2 cellular contexts compared by ENCODE assay signal in genomic region chr6:33432546-33432945, GRCh38.
TF ChIP-seq lines count a peak whose summit lies in the region.

No MANE protein-coding gene starts in this region.

TF ChIP-seq in SK-N-SH, 30 proteins besides CTCF, POLR2A, EP300 and RAD21 (continued from another document):
- TF ChIP-seq CHD2 (IDR thresholded peaks at IDR 0.05; ENCODE audit: low read length, partially characterized antibody) (no peak), SIN3A (IDR thresholded peaks at IDR 0.05; ENCODE audit: borderline replicate concordance, low read depth, low read length) (no peak), TCF12 (IDR thresholded peaks at IDR 0.05) (no peak), TAF1 (IDR thresholded peaks at IDR 0.05; ENCODE audit: borderline replicate concordance, low read depth, low read length) (no peak), NFIC (IDR thresholded peaks at IDR 0.05; ENCODE audit: borderline replicate concordance) (no peak), YY1 (IDR thresholded peaks at IDR 0.05; ENCODE audit: low read depth) (no peak), USF2 (IDR thresholded peaks at IDR 0.05; ENCODE audit: borderline replicate concordance, low read depth, low read length) (no peak), POLR2AphosphoS5 (IDR thresholded peaks at IDR 0.05; ENCODE audit: low read depth, low read length) (no peak), FOXJ3 (CRISPR knock-in tag; IDR thresholded peaks at IDR 0.05) (no peak), TEAD4 (IDR thresholded peaks at IDR 0.05; ENCODE audit: borderline replicate concordance, insufficient read depth) (no peak), USF1 (IDR thresholded peaks at IDR 0.05; ENCODE audit: borderline replicate concordance, low read depth) (no peak)

TF ChIP-seq in SK-N-SH treated with all-trans-retinoic acid at 6 μM for 48 hours, 23 proteins besides CTCF, POLR2A, EP300 and RAD21 (continued from another document):
- TF ChIP-seq ZC3H10 (CRISPR knock-in tag; IDR thresholded peaks at IDR 0.05) (no peak), GLIS3 (CRISPR knock-in tag; IDR thresholded peaks at IDR 0.05) (no peak), ISL1 (CRISPR knock-in tag; IDR thresholded peaks at IDR 0.05) (no peak), PATZ1 (CRISPR knock-in tag; IDR thresholded peaks at IDR 0.05; ENCODE audit: borderline replicate concordance) (no peak), OSR1 (CRISPR knock-in tag; IDR thresholded peaks at IDR 0.05) (no peak), TOX (CRISPR knock-in tag; IDR thresholded peaks at IDR 0.05; ENCODE audit: borderline replicate concordance) (no peak), TCF4 (CRISPR knock-in tag; IDR thresholded peaks at IDR 0.05; ENCODE audit: borderline replicate concordance) (no peak), ZFP3 (CRISPR knock-in tag; IDR thresholded peaks at IDR 0.05) (no peak), PPARA (CRISPR knock-in tag; IDR thresholded peaks at IDR 0.05; ENCODE audit: borderline replicate concordance) (no peak), ESRRG (CRISPR knock-in tag; IDR thresholded peaks at IDR 0.05) (no peak), POU6F1 (CRISPR knock-in tag; IDR thresholded peaks at IDR 0.05; ENCODE audit: borderline replicate concordance, low read depth) (no peak), BACH2 (CRISPR knock-in tag; IDR thresholded peaks at IDR 0.05; ENCODE audit: borderline replicate concordance) (no peak), SNAI2 (CRISPR knock-in tag; IDR thresholded peaks at IDR 0.05) (no peak), RARB (CRISPR knock-in tag; IDR thresholded peaks at IDR 0.05) (no peak), ARNTL (CRISPR knock-in tag; IDR thresholded peaks at IDR 0.05; ENCODE audit: borderline replicate concordance, low read depth) (no peak)
- TF ChIP-seq, protein P1, sequence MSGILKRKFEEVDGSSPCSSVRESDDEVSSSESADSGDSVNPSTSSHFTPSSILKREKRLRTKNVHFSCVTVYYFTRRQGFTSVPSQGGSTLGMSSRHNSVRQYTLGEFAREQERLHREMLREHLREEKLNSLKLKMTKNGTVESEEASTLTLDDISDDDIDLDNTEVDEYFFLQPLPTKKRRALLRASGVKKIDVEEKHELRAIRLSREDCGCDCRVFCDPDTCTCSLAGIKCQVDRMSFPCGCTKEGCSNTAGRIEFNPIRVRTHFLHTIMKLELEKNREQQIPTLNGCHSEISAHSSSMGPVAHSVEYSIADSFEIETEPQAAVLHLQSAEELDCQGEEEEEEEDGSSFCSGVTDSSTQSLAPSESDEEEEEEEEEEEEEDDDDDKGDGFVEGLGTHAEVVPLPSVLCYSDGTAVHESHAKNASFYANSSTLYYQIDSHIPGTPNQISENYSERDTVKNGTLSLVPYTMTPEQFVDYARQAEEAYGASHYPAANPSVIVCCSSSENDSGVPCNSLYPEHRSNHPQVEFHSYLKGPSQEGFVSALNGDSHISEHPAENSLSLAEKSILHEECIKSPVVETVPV (CRISPR knock-in tag; IDR thresholded peaks at IDR 0.05): no peak
- TF ChIP-seq, protein P2, sequence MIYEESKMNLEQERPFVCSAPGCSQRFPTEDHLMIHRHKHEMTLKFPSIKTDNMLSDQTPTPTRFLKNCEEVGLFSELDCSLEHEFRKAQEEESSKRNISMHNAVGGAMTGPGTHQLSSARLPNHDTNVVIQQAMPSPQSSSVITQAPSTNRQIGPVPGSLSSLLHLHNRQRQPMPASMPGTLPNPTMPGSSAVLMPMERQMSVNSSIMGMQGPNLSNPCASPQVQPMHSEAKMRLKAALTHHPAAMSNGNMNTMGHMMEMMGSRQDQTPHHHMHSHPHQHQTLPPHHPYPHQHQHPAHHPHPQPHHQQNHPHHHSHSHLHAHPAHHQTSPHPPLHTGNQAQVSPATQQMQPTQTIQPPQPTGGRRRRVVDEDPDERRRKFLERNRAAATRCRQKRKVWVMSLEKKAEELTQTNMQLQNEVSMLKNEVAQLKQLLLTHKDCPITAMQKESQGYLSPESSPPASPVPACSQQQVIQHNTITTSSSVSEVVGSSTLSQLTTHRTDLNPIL (CRISPR knock-in tag; IDR thresholded peaks at IDR 0.05; ENCODE audit: low read depth): no peak
